10 cellular contexts compared by ENCODE assay signal in genomic region chr2:190637903-190638618, GRCh38. TPM values are rescaled to one million over a fixed set of nuclear protein-coding genes. Genes with fewer than 3 reads are reported as not detected.
DNase-seq lines count a peak whose midpoint lies in the region; TF ChIP-seq lines count a peak whose summit lies in the region.
"Had no signal": no experiment of that assay in that cellular context is flagged by ENCODE, and none has a peak within 500 bp of the region (broad histone marks: within the 10 kb centered on the region; RNA-seq: fewer than 3 reads in every experiment).

No MANE protein-coding gene starts in this region.

- no peaks in the 10 kb centered on the region for H3K9me3 Mint-ChIP-seq in activated CD4-positive, alpha-beta T cell treated with anti-CD3 and anti-CD28 coated beads, Interleukin-2, amount 10 ng/mL, durations not matched to agents 24 days and 14 days

- H3K9me3 ChIP-seq in neuronal stem cell (replicated peaks in 1 of 2; ENCODE audit: control insufficient read depth in 2 of 2, insufficient read depth in 1 of 2, low read depth in 1 of 2, low read length in 2 of 2) (no peaks in the 10 kb centered on the region), vagina (no peaks in the 10 kb centered on the region)

- H3K4me3 ChIP-seq in neuronal stem cell (ENCODE audit: low read length in 2 of 2), result no peak overlapping the region
- H3K4me3 ChIP-seq in vagina, result no peak overlapping the region
- H3K4me3 ChIP-seq: GM12878 had no signal

- no peak overlapping the region for H3K4me3 Mint-ChIP-seq in activated CD4-positive, alpha-beta T cell treated with anti-CD3 and anti-CD28 coated beads, Interleukin-2, amount 10 ng/mL, durations not matched to agents 24 days and 14 days

- H4K91ac ChIP-seq in neuronal stem cell (ENCODE audit: low read depth, low read length, poor library complexity), result no peak overlapping the region

- H3K27me3 Mint-ChIP-seq in activated CD4-positive, alpha-beta T cell treated with anti-CD3 and anti-CD28 coated beads, Interleukin-2, amount 10 ng/mL, durations not matched to agents 24 days and 14 days, result no peaks in the 10 kb centered on the region

- TF ChIP-seq CTCF in vagina (IDR thresholded peaks at IDR 0.05), result no peak

- no peak overlapping the region for H3K18ac ChIP-seq in neuronal stem cell (ENCODE audit: low read length)

- no peak overlapping the region for H3K27ac ChIP-seq in neuronal stem cell (replicated peaks; ENCODE audit: low read length)
- H3K27ac ChIP-seq in vagina, result peak overlapping the region; percentile 13

- DNase-seq in activated CD4-positive, alpha-beta T cell treated with anti-CD3 and anti-CD28 coated beads, Interleukin-2, amount 10 ng/mL, durations not matched to agents 24 days and 14 days, result peak; percentile 46
- DNase-seq in activated CD4-positive, alpha-beta T cell treated with anti-CD3 and anti-CD28 coated beads, Interleukin-2, amount 50 U/mL, for 48 hours, result no peak
- peak; percentile 85 for DNase-seq in globus pallidus (ENCODE audit: low spot score)
- DNase-seq in neuronal stem cell (ENCODE audit: low spot score), result no peak
- DNase-seq in vagina (ENCODE audit: extremely low spot score in 2 of 2), result no peak
- DNase-seq in hepatic stellate cell (ENCODE audit: low spot score), result no peak
- no peak for DNase-seq in NAMALWA (ENCODE audit: low spot score)
- no peak for DNase-seq in activated CD8-positive, alpha-beta memory T cell treated with anti-CD3 and anti-CD28 coated beads, Interleukin-2, amount 50 U/mL, for 4 hours
- DNase-seq: NCI-H1694 had no signal

- no peaks in the 10 kb centered on the region for H3K27me3 ChIP-seq in neuronal stem cell (ENCODE audit: control insufficient read depth in 3 of 3, insufficient read depth in 3 of 3, low read depth in 1 of 3, low read length in 3 of 3)
- H3K27me3 ChIP-seq in vagina, result no peaks in the 10 kb centered on the region

- H3K14ac ChIP-seq in neuronal stem cell (ENCODE audit: low read length), result no peak overlapping the region

- WGBS in neuronal stem cell (ENCODE audit: extremely low coverage in 2 of 2, insufficient read length in 2 of 2, insufficient replicate concordance in 1 of 2), 2 donors, result no CpG with 5 or more reads among the region's 8 CpGs

- H2BK12ac ChIP-seq in neuronal stem cell (ENCODE audit: low read length), result no peak overlapping the region

- H2AK5ac ChIP-seq in neuronal stem cell (ENCODE audit: low read depth, low read length), result no peak overlapping the region

- no peaks in the 10 kb centered on the region for H3K79me1 ChIP-seq in neuronal stem cell (ENCODE audit: low read depth, low read length)

- intact Hi-C loops in activated CD4-positive, alpha-beta T cell treated with anti-CD3 and anti-CD28 coated beads, Interleukin-2, amount 10 ng/mL, durations not matched to agents 24 days and 14 days (cut with micrococcal nuclease), result no loop called here
- intact Hi-C loops in vagina (cut with DNase I), result no loop called here

- H3K36me3 ChIP-seq in neuronal stem cell (replicated peaks in 1 of 2; ENCODE audit: control insufficient read depth in 2 of 2, insufficient read depth in 2 of 2, low read length in 2 of 2) (no peaks in the 10 kb centered on the region), vagina (no peaks in the 10 kb centered on the region)

- H2BK15ac ChIP-seq in neuronal stem cell (ENCODE audit: low read length), result no peak overlapping the region

- no peak overlapping the region for H2BK5ac ChIP-seq in neuronal stem cell (ENCODE audit: low read length)

- no peak overlapping the region for H3K23ac ChIP-seq in neuronal stem cell (ENCODE audit: low read depth, low read length, poor library complexity)

- no peak overlapping the region for H4K8ac ChIP-seq in neuronal stem cell (ENCODE audit: low read depth, low read length)

- TF ChIP-seq POLR2A in vagina (IDR thresholded peaks at IDR 0.05), result no peak

- no peak overlapping the region for H3K4me2 ChIP-seq in neuronal stem cell (ENCODE audit: insufficient read depth, low read length, poor library complexity, severe bottlenecking)

- no peak overlapping the region for H2BK120ac ChIP-seq in neuronal stem cell (ENCODE audit: low read depth, low read length)

- no peak overlapping the region for H3K4ac ChIP-seq in neuronal stem cell (ENCODE audit: low read length)

- H3K4me1 ChIP-seq in neuronal stem cell (ENCODE audit: control insufficient read depth in 2 of 2, insufficient read depth in 1 of 2, low read depth in 1 of 2, low read length in 2 of 2), result peaks cover 2 to 11% of the 10 kb centered on the region in 2 donors
- peaks cover 17% of the 10 kb centered on the region for H3K4me1 ChIP-seq in vagina

- peak overlapping the region; percentile 77 for H2AFZ ChIP-seq in neuronal stem cell (ENCODE audit: low read length)

- peaks cover 3% of the 10 kb centered on the region for H3K4me1 Mint-ChIP-seq in activated CD4-positive, alpha-beta T cell treated with anti-CD3 and anti-CD28 coated beads, Interleukin-2, amount 10 ng/mL, durations not matched to agents 24 days and 14 days

- H3K27ac Mint-ChIP-seq in activated CD4-positive, alpha-beta T cell treated with anti-CD3 and anti-CD28 coated beads, Interleukin-2, amount 10 ng/mL, durations not matched to agents 24 days and 14 days, result no peak overlapping the region

- no peak overlapping the region for H3K9ac ChIP-seq in neuronal stem cell (ENCODE audit: low read depth, low read length, poor library complexity)

- no peaks in the 10 kb centered on the region for H3K36me3 Mint-ChIP-seq in activated CD4-positive, alpha-beta T cell treated with anti-CD3 and anti-CD28 coated beads, Interleukin-2, amount 10 ng/mL, durations not matched to agents 24 days and 14 days (ENCODE audit: low read depth)

RNA-seq across cellular contexts. Expression of gene NAB1, which starts 10.8 kb away (rescaled TPM):
- 34.1 and 37.4 TPM in 2 replicates for total RNA-seq in activated CD4-positive, alpha-beta T cell treated with anti-CD3 and anti-CD28 coated beads, Interleukin-2, amount 10 ng/mL, durations not matched to agents 24 days and 14 days
- polyA plus RNA-seq in neuronal stem cell (2013, experiment 1 of 2), result 33.1 TPM
- polyA plus RNA-seq in neuronal stem cell (2013, experiment 2 of 2), result 33.9 TPM
- total RNA-seq in vagina, result 78.6 TPM

Comparison
In these comparisons a context has a peak if more than half of its experiments do, and no peak if none do; other contexts are left out.
1. DNase-seq: peak in activated CD4-positive, alpha-beta T cell treated with anti-CD3 and anti-CD28 coated beads, Interleukin-2, amount 10 ng/mL, durations not matched to agents 24 days and 14 days (single experiment) and globus pallidus (single experiment); none in activated CD4-positive, alpha-beta T cell treated with anti-CD3 and anti-CD28 coated beads, Interleukin-2, amount 50 U/mL, for 48 hours (0 of 2), neuronal stem cell (single experiment), vagina (0 of 2), hepatic stellate cell (single experiment), NAMALWA (single experiment) and activated CD8-positive, alpha-beta memory T cell treated with anti-CD3 and anti-CD28 coated beads, Interleukin-2, amount 50 U/mL, for 4 hours (single experiment).